In genomic region chr1:237012789-237013383, GRCh38 we compare ENCODE assay signal across 9 cellular contexts. TPM values are rescaled to one million over a fixed set of nuclear protein-coding genes. Genes with fewer than 3 reads are reported as not detected.
DNase-seq lines count a peak whose midpoint lies in the region; ATAC-seq and TF ChIP-seq lines count a peak whose summit lies in the region.
"Had no signal": no experiment of that assay in that cellular context is flagged by ENCODE, and none has a peak within 500 bp of the region (broad histone marks: within the 10 kb centered on the region; RNA-seq: fewer than 3 reads in every experiment).

No MANE protein-coding gene starts in this region.

- ATAC-seq in HG02642 (IDR thresholded peaks at IDR 0.05; ENCODE audit: poor library complexity, unreplicated experiment): no peak
- ATAC-seq in GM18867 (IDR thresholded peaks at IDR 0.05; ENCODE audit: unreplicated experiment): no peak
- ATAC-seq in HG02885 (IDR thresholded peaks at IDR 0.05; ENCODE audit: poor library complexity, unreplicated experiment): no peak

- DNase-seq in DMS153 (lab: John Stamatoyannopoulos, UW): peak; percentile 31
- DNase-seq in NCI-H226: peak; percentile 24
- peak; percentile 24 for DNase-seq in colonic mucosa
- no peak for DNase-seq in NCI-H526 (lab: John Stamatoyannopoulos, UW)
- DNase-seq: DND-41 had no signal

- H3K36me3 ChIP-seq in colonic mucosa (no peaks in the 10 kb centered on the region), mucosa of rectum (ENCODE audit: control insufficient read depth in 2 of 2, insufficient read depth in 2 of 2, low read length in 2 of 2) (no peaks in the 10 kb centered on the region)

- intact Hi-C loops in colonic mucosa (cut with DNase I): no loop called here

- H3K27ac ChIP-seq in colonic mucosa (no peak overlapping the region), mucosa of rectum (ENCODE audit: low read depth in 2 of 2, low read length in 2 of 2) (no peak overlapping the region)

- H3K9me3 ChIP-seq in colonic mucosa (no peaks in the 10 kb centered on the region), mucosa of rectum (ENCODE audit: control insufficient read depth in 2 of 2, low read length in 2 of 2) (no peaks in the 10 kb centered on the region)

- H3K4me3 ChIP-seq in colonic mucosa (no peak overlapping the region), mucosa of rectum (ENCODE audit: low read length in 2 of 2) (peak overlapping the region; percentile 40 to 49)

- TF ChIP-seq CTCF in colonic mucosa (IDR thresholded peaks at IDR 0.05): no peak

- H3K9ac ChIP-seq in colonic mucosa (ENCODE audit: low read depth in 2 of 2, low read length in 2 of 2): no peak overlapping the region
- peak overlapping the region in 1 of 2 donors; percentile 8 for H3K9ac ChIP-seq in mucosa of rectum (ENCODE audit: low read depth in 1 of 2, low read length in 2 of 2)

- H3K4me1 ChIP-seq in colonic mucosa (no peaks in the 10 kb centered on the region), mucosa of rectum (ENCODE audit: control insufficient read depth in 2 of 2, insufficient read depth in 2 of 2, low read length in 2 of 2) (peaks cover 2 to 7% of the 10 kb centered on the region in 2 donors)

- no peaks in the 10 kb centered on the region for H3K27me3 ChIP-seq in colonic mucosa
- no peaks in the 10 kb centered on the region for H3K27me3 ChIP-seq in mucosa of rectum (ENCODE audit: control insufficient read depth in 2 of 2, insufficient read depth in 2 of 2, low read length in 2 of 2)

RNA-seq across cellular contexts. Expression of gene MT1HL1, which starts 8.6 kb away (rescaled TPM):
- total RNA-seq in colonic mucosa: not detected

RNA-seq across cellular contexts. Expression of gene RYR2, which starts 29.1 kb away (rescaled TPM):
- total RNA-seq in colonic mucosa: under 1 TPM; 0.15 to 0.56 TPM

Comparison
In these comparisons a context has a peak if more than half of its experiments do, and no peak if none do; other contexts are left out.
1. DNase-seq: peak in DMS153 (single experiment), NCI-H226 (single experiment) and colonic mucosa (single experiment); none in NCI-H526 (0 of 2).